ENCODE assay signal across 14 cellular contexts in genomic region chr10:131187274-131187673, GRCh38.
DNase-seq lines count a peak whose midpoint lies in the region; ATAC-seq and TF ChIP-seq lines count a peak whose summit lies in the region.
"Had no signal": no experiment of that assay in that cellular context is flagged by ENCODE, and none has a peak within 500 bp of the region (broad histone marks: within the 10 kb centered on the region; RNA-seq: fewer than 3 reads in every experiment).

No MANE protein-coding gene starts in this region.

- intact Hi-C loops in naive thymus-derived CD4-positive, alpha-beta T cell (cut with micrococcal nuclease): no loop called here

- H3K9me3 Mint-ChIP-seq in osteocyte (ENCODE audit: unreplicated experiment): peaks cover 50% of the 10 kb centered on the region
- H3K9me3 Mint-ChIP-seq in naive thymus-derived CD4-positive, alpha-beta T cell: peaks cover 0 to 20% (median 7%) of the 10 kb centered on the region in 11 donors

- no peaks in the 10 kb centered on the region for H3K27me3 Mint-ChIP-seq in osteocyte (ENCODE audit: unreplicated experiment)
- peaks cover 0 to 21% (median 3%) of the 10 kb centered on the region in 5 donors for H3K27me3 Mint-ChIP-seq in naive thymus-derived CD4-positive, alpha-beta T cell
- H3K27me3 Mint-ChIP-seq: CD4-positive, CD25-positive, alpha-beta regulatory T cell had no signal

- no peak for TF ChIP-seq CTCF in osteocyte (IDR thresholded peaks at IDR 0.05)

- DNase-seq in activated CD8-positive, alpha-beta memory T cell treated with anti-CD3 and anti-CD28 coated beads for 24 hours: peak; percentile 30
- no peak for DNase-seq in activated CD8-positive, alpha-beta memory T cell treated with anti-CD3 and anti-CD28 coated beads, Interleukin-2, amount 50 U/mL, for 4 hours
- DNase-seq in islet precursor cell (peak; percentile 22), osteocyte (ENCODE audit: extremely low spot score, unreplicated experiment) (peak; percentile 66), ureter (ENCODE audit: low spot score) (peak; percentile 33), T-helper 1 cell (no peak)
- DNase-seq in naive thymus-derived CD4-positive, alpha-beta T cell: no peak
- DNase-seq: CD4-positive, CD25-positive, alpha-beta regulatory T cell; H7; IMR-90 had no signal

- no peak overlapping the region for H3K27ac Mint-ChIP-seq in osteocyte (ENCODE audit: unreplicated experiment)
- no peak overlapping the region for H3K27ac Mint-ChIP-seq in naive thymus-derived CD4-positive, alpha-beta T cell
- H3K27ac Mint-ChIP-seq: CD4-positive, CD25-positive, alpha-beta regulatory T cell; GM23338 had no signal

- POLR2A ChIA-PET in naive thymus-derived CD4-positive, alpha-beta T cell (lab: Charles Lee): no interaction called here

- no peak overlapping the region for H3K27ac ChIP-seq in naive thymus-derived CD4-positive, alpha-beta T cell (ENCODE audit: low read depth, low read length)
- H3K27ac ChIP-seq: 22Rv1 had no signal

- no peaks in the 10 kb centered on the region for H3K27me3 ChIP-seq in naive thymus-derived CD4-positive, alpha-beta T cell (ENCODE audit: control insufficient read depth in 2 of 2, insufficient read depth in 2 of 2, low read length in 2 of 2)

- ATAC-seq in naive thymus-derived CD4-positive, alpha-beta T cell: no peak
- no peak for ATAC-seq in SK-N-SH treated with all-trans-retinoic acid at 6 μM for 48 hours
- ATAC-seq: GM12878, GM23338 had no signal

- no peak overlapping the region for H3K4me3 Mint-ChIP-seq in osteocyte (ENCODE audit: unreplicated experiment)
- H3K4me3 Mint-ChIP-seq in naive thymus-derived CD4-positive, alpha-beta T cell: no peak overlapping the region
- H3K4me3 Mint-ChIP-seq: CD4-positive, CD25-positive, alpha-beta regulatory T cell; GM23338 had no signal

- no peaks in the 10 kb centered on the region for H3K36me3 Mint-ChIP-seq in osteocyte (ENCODE audit: unreplicated experiment)
- H3K36me3 Mint-ChIP-seq in naive thymus-derived CD4-positive, alpha-beta T cell: no peaks in the 10 kb centered on the region
- H3K36me3 Mint-ChIP-seq: CD4-positive, CD25-positive, alpha-beta regulatory T cell had no signal

- CTCF ChIA-PET in naive thymus-derived CD4-positive, alpha-beta T cell (lab: Charles Lee): no interaction called here

- H3K4me1 Mint-ChIP-seq in osteocyte (ENCODE audit: unreplicated experiment): no peaks in the 10 kb centered on the region
- no peaks in the 10 kb centered on the region for H3K4me1 Mint-ChIP-seq in naive thymus-derived CD4-positive, alpha-beta T cell
- H3K4me1 Mint-ChIP-seq: CD4-positive, CD25-positive, alpha-beta regulatory T cell; GM23338 had no signal

- H3K9me3 ChIP-seq in naive thymus-derived CD4-positive, alpha-beta T cell (ENCODE audit: control insufficient read depth in 2 of 3, low read length in 3 of 3): no peaks in the 10 kb centered on the region

- no peaks in the 10 kb centered on the region for H3K4me1 ChIP-seq in naive thymus-derived CD4-positive, alpha-beta T cell (ENCODE audit: control insufficient read depth in 2 of 2, insufficient read depth in 2 of 2, low read length in 2 of 2)

- no peak overlapping the region for H3K4me3 ChIP-seq in naive thymus-derived CD4-positive, alpha-beta T cell (ENCODE audit: low read length)
- H3K4me3 ChIP-seq: GM12878, GM23338 had no signal

- no peaks in the 10 kb centered on the region for H3K36me3 ChIP-seq in naive thymus-derived CD4-positive, alpha-beta T cell (ENCODE audit: control insufficient read depth in 2 of 3, insufficient read depth in 3 of 3, low read length in 3 of 3)

TF ChIP-seq in SK-N-SH treated with all-trans-retinoic acid at 6 μM for 48 hours, 23 proteins besides CTCF, POLR2A, EP300 and RAD21:
- TF ChIP-seq ZC3H10 (CRISPR knock-in tag; IDR thresholded peaks at IDR 0.05) (no peak), ISL1 (CRISPR knock-in tag; IDR thresholded peaks at IDR 0.05) (no peak), GLIS3 (CRISPR knock-in tag; IDR thresholded peaks at IDR 0.05) (no peak), ZNF565 (CRISPR knock-in tag; conservative IDR thresholded peaks at IDR 0.05; ENCODE audit: low read depth) (no peak), ZFP30 (CRISPR knock-in tag; IDR thresholded peaks at IDR 0.05) (no peak), SNAI2 (CRISPR knock-in tag; IDR thresholded peaks at IDR 0.05) (no peak), PATZ1 (CRISPR knock-in tag; IDR thresholded peaks at IDR 0.05; ENCODE audit: borderline replicate concordance) (no peak), PPARA (CRISPR knock-in tag; IDR thresholded peaks at IDR 0.05; ENCODE audit: borderline replicate concordance) (no peak), BACH2 (CRISPR knock-in tag; IDR thresholded peaks at IDR 0.05; ENCODE audit: borderline replicate concordance) (no peak), ZNF70 (CRISPR knock-in tag; IDR thresholded peaks at IDR 0.05) (no peak)
- TF ChIP-seq, protein P1, sequence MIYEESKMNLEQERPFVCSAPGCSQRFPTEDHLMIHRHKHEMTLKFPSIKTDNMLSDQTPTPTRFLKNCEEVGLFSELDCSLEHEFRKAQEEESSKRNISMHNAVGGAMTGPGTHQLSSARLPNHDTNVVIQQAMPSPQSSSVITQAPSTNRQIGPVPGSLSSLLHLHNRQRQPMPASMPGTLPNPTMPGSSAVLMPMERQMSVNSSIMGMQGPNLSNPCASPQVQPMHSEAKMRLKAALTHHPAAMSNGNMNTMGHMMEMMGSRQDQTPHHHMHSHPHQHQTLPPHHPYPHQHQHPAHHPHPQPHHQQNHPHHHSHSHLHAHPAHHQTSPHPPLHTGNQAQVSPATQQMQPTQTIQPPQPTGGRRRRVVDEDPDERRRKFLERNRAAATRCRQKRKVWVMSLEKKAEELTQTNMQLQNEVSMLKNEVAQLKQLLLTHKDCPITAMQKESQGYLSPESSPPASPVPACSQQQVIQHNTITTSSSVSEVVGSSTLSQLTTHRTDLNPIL (CRISPR knock-in tag; IDR thresholded peaks at IDR 0.05; ENCODE audit: low read depth): no peak
- TF ChIP-seq, protein P2, sequence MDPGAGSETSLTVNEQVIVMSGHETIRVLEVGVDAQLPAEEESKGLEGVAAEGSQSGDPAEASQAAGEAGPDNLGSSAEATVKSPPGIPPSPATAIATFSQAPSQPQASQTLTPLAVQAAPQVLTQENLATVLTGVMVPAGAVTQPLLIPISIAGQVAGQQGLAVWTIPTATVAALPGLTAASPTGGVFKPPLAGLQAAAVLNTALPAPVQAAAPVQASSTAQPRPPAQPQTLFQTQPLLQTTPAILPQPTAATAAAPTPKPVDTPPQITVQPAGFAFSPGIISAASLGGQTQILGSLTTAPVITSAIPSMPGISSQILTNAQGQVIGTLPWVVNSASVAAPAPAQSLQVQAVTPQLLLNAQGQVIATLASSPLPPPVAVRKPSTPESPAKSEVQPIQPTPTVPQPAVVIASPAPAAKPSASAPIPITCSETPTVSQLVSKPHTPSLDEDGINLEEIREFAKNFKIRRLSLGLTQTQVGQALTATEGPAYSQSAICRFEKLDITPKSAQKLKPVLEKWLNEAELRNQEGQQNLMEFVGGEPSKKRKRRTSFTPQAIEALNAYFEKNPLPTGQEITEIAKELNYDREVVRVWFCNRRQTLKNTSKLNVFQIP (CRISPR knock-in tag; IDR thresholded peaks at IDR 0.05; ENCODE audit: borderline replicate concordance, low read depth): no peak

Comparison
In these comparisons a context has a peak if more than half of its experiments do, and no peak if none do; other contexts are left out.
1. DNase-seq: peak in activated CD8-positive, alpha-beta memory T cell treated with anti-CD3 and anti-CD28 coated beads for 24 hours (single experiment), islet precursor cell (single experiment), osteocyte (single experiment) and ureter (single experiment); none in activated CD8-positive, alpha-beta memory T cell treated with anti-CD3 and anti-CD28 coated beads, Interleukin-2, amount 50 U/mL, for 4 hours (single experiment), naive thymus-derived CD4-positive, alpha-beta T cell (0 of 9) and T-helper 1 cell (0 of 5).